In genomic region chr15:96264351-96264798, GRCh38 we compare ENCODE assay signal across 14 cellular contexts.
DNase-seq lines count a peak whose midpoint lies in the region; ATAC-seq, FAIRE-seq and TF ChIP-seq lines count a peak whose summit lies in the region.
"Had no signal": no experiment of that assay in that cellular context is flagged by ENCODE, and none has a peak within 500 bp of the region (broad histone marks: within the 10 kb centered on the region; RNA-seq: fewer than 3 reads in every experiment).

No MANE protein-coding gene starts in this region.

- WGBS in IMR-90 (ENCODE audit: extremely low coverage in 2 of 2, insufficient read length in 1 of 2), 2 experiments = no CpG with 5 or more reads among the region's 1 CpG
- 22% methylated on average over 1 of the region's 1 CpG for WGBS in K562 (ENCODE audit: insufficient coverage, low coverage, missing lambda C conversion rate)
- WGBS in right lobe of liver (ENCODE audit: insufficient coverage, low coverage, low lambda C conversion rate, missing lambda C conversion rate) = 60% methylated on average over 1 of the region's 1 CpG

- H4K20me1 ChIP-seq in IMR-90 (ENCODE audit: insufficient read depth, low read length) (no peaks in the 10 kb centered on the region), K562 (replicated peaks; ENCODE audit: control insufficient read depth, insufficient read depth, low read length) (no peaks in the 10 kb centered on the region)

- no peak overlapping the region for H2BK15ac ChIP-seq in IMR-90 (ENCODE audit: low read depth, low read length)

- no peaks in the 10 kb centered on the region for H3K27me3 ChIP-seq in IMR-90 (ENCODE audit: control insufficient read depth, insufficient read depth, low read length)
- no peaks in the 10 kb centered on the region for H3K27me3 ChIP-seq in K562 (ENCODE audit: control insufficient read depth in 2 of 2, insufficient read depth in 2 of 2, low read length in 2 of 2)
- no peaks in the 10 kb centered on the region for H3K27me3 ChIP-seq in right lobe of liver

- H3K4me3 ChIP-seq in IMR-90 (ENCODE audit: insufficient read depth, low read depth, low read length) = no peak overlapping the region
- no peak overlapping the region for H3K4me3 ChIP-seq in K562
- no peak overlapping the region for H3K4me3 ChIP-seq in right lobe of liver

- no peak overlapping the region for H4K91ac ChIP-seq in IMR-90 (ENCODE audit: insufficient read depth, low read depth, low read length)

- in situ Hi-C loops in IMR-90 (cut with MboI; ENCODE audit: low sequenced_read_pairs) = no loop called here
- in situ Hi-C loops in K562 (cut with MboI) = no loop called here

- POLR2A ChIA-PET in IMR-90 (lab: Charles Lee; ENCODE audit: unreplicated experiment) = no interaction called here
- POLR2A ChIA-PET in K562 (lab: Yijun Ruan, JAX) = interaction anchor here (1.2 to 3.5 kb wide), 2 partner anchors 10 to 62 kb away, joined by 3 to 21 read pairs; no protein-coding TSS in a partner anchor

- no peak overlapping the region for H4K5ac ChIP-seq in IMR-90 (ENCODE audit: low read depth, low read length)

- no peak overlapping the region for H3K14ac ChIP-seq in IMR-90 (replicated peaks; ENCODE audit: low read depth, low read length)

- BruUV-seq in IMR-90 (replicated peaks; lab: Mats Ljungman, UMichigan) = no TSS peak
- BruUV-seq in K562 (replicated peaks; lab: Mats Ljungman, UMichigan) = no TSS peak

- no peaks in the 10 kb centered on the region for H3K9me3 Mint-ChIP-seq in type B pancreatic cell
- no peaks in the 10 kb centered on the region for H3K9me3 Mint-ChIP-seq in osteocyte (ENCODE audit: unreplicated experiment)
- H3K9me3 Mint-ChIP-seq: dendritic cell treated with granulocyte-macrophage colony-stimulating factor and Interleukin-4, amounts not matched to agents 40 ng/mL and 50 ng/mL, for 4 days; H9 had no signal

- H3K9me3 ChIP-seq in IMR-90 (ENCODE audit: control insufficient read depth, insufficient read depth, low read length) (no peaks in the 10 kb centered on the region), K562 (replicated peaks; ENCODE audit: control insufficient read depth, insufficient read depth, low read depth, low read length) (no peaks in the 10 kb centered on the region), right lobe of liver (no peaks in the 10 kb centered on the region)

- ATAC-seq in IMR-90 (ENCODE audit: low read depth) (no peak), K562 (peak; percentile 85), right lobe of liver (peak; percentile 76 to 83 (median 82))
- ATAC-seq: activated T-cell treated with anti-CD3 and anti-CD28 coated beads, Interleukin-2, amount 50 U/mL, for 72 hours; naive thymus-derived CD8-positive, alpha-beta T cell had no signal

- H3K18ac ChIP-seq in IMR-90 (ENCODE audit: low read depth, low read length) = no peak overlapping the region

- intact Hi-C loops in IMR-90 (cut with micrococcal nuclease) (no loop called here), K562 (cut with micrococcal nuclease) (no loop called here), right lobe of liver (cut with DNase I) (no loop called here)

- no peaks in the 10 kb centered on the region for H3K79me2 ChIP-seq in K562 (ENCODE audit: control insufficient read depth, insufficient read depth, low read length)

- peaks cover 62% of the 10 kb centered on the region for H3K4me1 Mint-ChIP-seq in type B pancreatic cell (ENCODE audit: unreplicated experiment)
- H3K4me1 Mint-ChIP-seq in osteocyte (ENCODE audit: unreplicated experiment) = peaks cover 23% of the 10 kb centered on the region
- H3K4me1 Mint-ChIP-seq: naive thymus-derived CD8-positive, alpha-beta T cell had no signal

- H3K56ac ChIP-seq in IMR-90 (ENCODE audit: extremely low read depth, insufficient read depth, low read length) = no peak overlapping the region

- H3K27ac Mint-ChIP-seq in type B pancreatic cell = peak overlapping the region; percentile 97
- no peak overlapping the region for H3K27ac Mint-ChIP-seq in osteocyte (ENCODE audit: unreplicated experiment)
- H3K27ac Mint-ChIP-seq: activated T-cell treated with anti-CD3 and anti-CD28 coated beads, Interleukin-2, amount 50 U/mL, for 72 hours; dendritic cell treated with granulocyte-macrophage colony-stimulating factor and Interleukin-4, amounts not matched to agents 40 ng/mL and 50 ng/mL, for 4 days; H9; naive thymus-derived CD8-positive, alpha-beta T cell had no signal

- H3K9ac ChIP-seq in IMR-90 (ENCODE audit: low read depth, low read length) (no peak overlapping the region), K562 (ENCODE audit: insufficient read depth in 1 of 2, low read depth in 2 of 2, low read length in 2 of 2) (peak overlapping the region in 1 of 2 experiments; percentile 17; a peak in 1 of 4 replicates)

- TF ChIP-seq POLR2A in IMR-90 (IDR thresholded peaks at IDR 0.05; ENCODE audit: low read depth, low read length) (no peak), K562 (conservative IDR thresholded peaks at IDR 0.05) (no peak), right lobe of liver (IDR thresholded peaks at IDR 0.05) (no peak)

- no peak overlapping the region for H2BK5ac ChIP-seq in IMR-90 (ENCODE audit: low read depth, low read length, poor library complexity, severe bottlenecking)

- peaks cover 0 to 8% of the 10 kb centered on the region in 2 experiments; a peak in 2 of 4 replicates for H3K79me1 ChIP-seq in IMR-90 (ENCODE audit: low read depth in 1 of 2, low read length in 2 of 2)

- no peak overlapping the region for H3K23ac ChIP-seq in IMR-90 (ENCODE audit: low read depth, low read length)

- FAIRE-seq in K562 (lab: Jason Lieb, UNC) (peak; percentile 19), urothelium cell line (lab: Jason Lieb, UNC) (no peak)

- no peak overlapping the region for H2AK9ac ChIP-seq in IMR-90 (replicated peaks; ENCODE audit: low read depth, low read length, poor library complexity)

- H3K36me3 ChIP-seq in IMR-90 (ENCODE audit: control insufficient read depth, insufficient read depth, low read length) (peaks cover 2% of the 10 kb centered on the region; the same call in 1 of the 2 replicates), K562 (ENCODE audit: control insufficient read depth, insufficient read depth, low read length) (peaks cover 9% of the 10 kb centered on the region), right lobe of liver (no peaks in the 10 kb centered on the region)

- H2AFZ ChIP-seq in IMR-90 (replicated peaks; ENCODE audit: low read length, poor library complexity) = no peak overlapping the region
- peak overlapping the region; percentile 65; the same call in 1 of the 2 replicates for H2AFZ ChIP-seq in K562 (ENCODE audit: low read depth, low read length)

- dilution Hi-C loops in IMR-90 (cut with HindIII; ENCODE audit: low sequenced_read_pairs, unreplicated experiment) = no loop called here

- H3K9me1 ChIP-seq in IMR-90 (ENCODE audit: insufficient read depth, low read length) (peaks cover 4% of the 10 kb centered on the region), K562 (ENCODE audit: control insufficient read depth, insufficient read depth, low read length) (no peaks in the 10 kb centered on the region)

- no peak for TF ChIP-seq RAD21 in IMR-90 (IDR thresholded peaks at IDR 0.05; ENCODE audit: low read length)
- TF ChIP-seq RAD21 in K562 (CRISPR knock-in tag; conservative IDR thresholded peaks at IDR 0.05 in 1 of 2, IDR thresholded peaks at IDR 0.05 in 1 of 2) = no peak

- H2AK5ac ChIP-seq in IMR-90 (ENCODE audit: low read depth, low read length) = no peak overlapping the region

- H3K4me3 Mint-ChIP-seq in type B pancreatic cell (peak overlapping the region; percentile 76), osteocyte (ENCODE audit: unreplicated experiment) (no peak overlapping the region)
- H3K4me3 Mint-ChIP-seq: activated T-cell treated with anti-CD3 and anti-CD28 coated beads, Interleukin-2, amount 50 U/mL, for 72 hours; dendritic cell treated with granulocyte-macrophage colony-stimulating factor and Interleukin-4, amounts not matched to agents 40 ng/mL and 50 ng/mL, for 4 days; H9; naive thymus-derived CD8-positive, alpha-beta T cell had no signal

- H2BK20ac ChIP-seq in IMR-90 (ENCODE audit: low read depth, low read length) = 0 out of 2 replicates have a peak overlapping the region, but pooled peaks have one; percentile 18

- H3K27me3 Mint-ChIP-seq in type B pancreatic cell = no peaks in the 10 kb centered on the region
- H3K27me3 Mint-ChIP-seq in osteocyte (ENCODE audit: unreplicated experiment) = no peaks in the 10 kb centered on the region
- H3K27me3 Mint-ChIP-seq: dendritic cell treated with granulocyte-macrophage colony-stimulating factor and Interleukin-4, amounts not matched to agents 40 ng/mL and 50 ng/mL, for 4 days had no signal

- TF ChIP-seq EP300 in K562 (IDR thresholded peaks at IDR 0.05; ENCODE audit: low read length) = no peak

- H3K4me1 ChIP-seq in IMR-90 (ENCODE audit: control insufficient read depth, insufficient read depth, low read length) (peaks cover 21% of the 10 kb centered on the region), K562 (replicated peaks in 1 of 2; ENCODE audit: control insufficient read depth in 2 of 2, insufficient read depth in 2 of 2, low read length in 2 of 2) (peaks cover 7 to 26% of the 10 kb centered on the region in 2 experiments), right lobe of liver (peaks cover 0 to 42% (median 13%) of the 10 kb centered on the region in 4 donors)

- H2BK120ac ChIP-seq in IMR-90 (ENCODE audit: low read depth, low read length) = no peak overlapping the region

- H3K36me3 Mint-ChIP-seq in type B pancreatic cell = peaks cover 10% of the 10 kb centered on the region
- H3K36me3 Mint-ChIP-seq in osteocyte (ENCODE audit: unreplicated experiment) = peaks cover 56% of the 10 kb centered on the region
- H3K36me3 Mint-ChIP-seq: naive thymus-derived CD8-positive, alpha-beta T cell had no signal

- CTCF ChIA-PET in IMR-90 (lab: Yijun Ruan, JAX) = interaction anchor here (0.6 to 1.2 kb wide), 2 partner anchors 9 to 46 kb away, joined by 3 to 4 read pairs; no protein-coding TSS in a partner anchor
- CTCF ChIA-PET in K562 (lab: Yijun Ruan, JAX; ENCODE audit: low intra/inter-chr PET ratio) = no interaction called here

- DNase-seq in IMR-90 (no peak), K562 (ENCODE audit: extremely low read depth in 1 of 4, low spot score in 3 of 4) (peak; percentile 46 to 62 (median 50)), right lobe of liver (peak in 1 of 3 donors; percentile 65), type B pancreatic cell (ENCODE audit: extremely low spot score, unreplicated experiment) (no peak), urothelium cell line (ENCODE audit: low spot score) (no peak), osteocyte (ENCODE audit: extremely low spot score, unreplicated experiment) (no peak), NCI-H345 treated with DMSO at 0.1 percent for 48 hours (lab: John Stamatoyannopoulos, UW; ENCODE audit: unreplicated experiment) (no peak)
- DNase-seq: activated CD4-positive, alpha-beta T cell treated with anti-CD3 and anti-CD28 coated beads for 4 hours; activated T-cell treated with anti-CD3 and anti-CD28 coated beads, Interleukin-2, amount 50 U/mL, for 72 hours; H9; naive thymus-derived CD8-positive, alpha-beta T cell; T-helper 2 cell had no signal

- TF ChIP-seq CTCF in IMR-90 (conservative IDR thresholded peaks at IDR 0.05; ENCODE audit: low read depth, low read length) (no peak), K562 (IDR thresholded peaks at IDR 0.05 in 2 of 3, conservative IDR thresholded peaks at IDR 0.05 in 1 of 3; ENCODE audit: insufficient read depth in 2 of 3, low read depth in 1 of 3, low read length in 3 of 3) (no peak), right lobe of liver (IDR thresholded peaks at IDR 0.05) (no peak), type B pancreatic cell (conservative IDR thresholded peaks at IDR 0.05) (no peak), osteocyte (IDR thresholded peaks at IDR 0.05) (no peak)

- no peak overlapping the region for H3K27ac ChIP-seq in IMR-90 (ENCODE audit: insufficient read depth, low read length)
- H3K27ac ChIP-seq in K562 (ENCODE audit: extremely low read depth, low read depth, low read length) = peak overlapping the region; percentile 13; the same call in 2 of the 3 replicates
- no peak overlapping the region for H3K27ac ChIP-seq in right lobe of liver
- H3K27ac ChIP-seq: C4-2B had no signal

- H3K4ac ChIP-seq in IMR-90 (ENCODE audit: low read depth, low read length) = no peak overlapping the region

- no peak overlapping the region for H4K8ac ChIP-seq in IMR-90 (ENCODE audit: low read depth in 2 of 2, low read length in 2 of 2)

- no peak overlapping the region for H3K4me2 ChIP-seq in IMR-90 (ENCODE audit: low read depth, low read length)
- H3K4me2 ChIP-seq in K562 (ENCODE audit: insufficient read depth, low read length) = no peak overlapping the region; the same call in 1 of the 2 replicates

Comparison
In these comparisons a context has a peak if more than half of its experiments do, and no peak if none do; other contexts are left out.
1. DNase-seq: peak in K562 (4 of 4); none in IMR-90 (single experiment), type B pancreatic cell (single experiment), urothelium cell line (single experiment), osteocyte (single experiment) and NCI-H345 treated with DMSO at 0.1 percent for 48 hours (single experiment).